ENCODE assay signal across 11 cellular contexts in the genomic region with DNA sequence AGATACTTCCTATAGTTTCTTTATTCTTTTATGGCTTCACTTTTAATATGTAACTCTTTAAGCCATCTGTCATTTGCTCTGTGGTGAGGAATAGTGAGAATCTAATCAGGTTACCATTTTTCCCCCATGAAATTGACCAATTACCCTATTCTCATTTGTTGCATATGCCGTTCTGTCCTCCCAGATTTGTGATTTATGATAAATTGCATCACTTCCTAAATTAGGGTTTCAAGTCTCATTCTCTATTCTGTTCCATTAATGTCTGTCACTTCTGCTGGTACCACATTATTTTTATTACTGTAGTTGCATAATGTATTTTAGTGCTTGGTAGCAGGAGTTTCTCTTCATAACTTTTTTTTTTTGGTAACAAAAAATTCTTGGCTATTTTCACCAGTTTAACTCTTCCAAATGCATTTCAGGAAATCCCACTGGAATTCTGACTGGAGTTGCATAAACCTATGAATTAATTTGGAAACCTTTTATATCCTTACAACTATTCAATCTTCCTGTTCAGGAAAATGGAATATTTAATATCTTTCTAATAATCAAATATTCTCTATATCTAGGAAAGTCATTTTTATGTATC. TPM values are rescaled to one million over a fixed set of nuclear protein-coding genes. Genes with fewer than 3 reads are reported as not detected.
A peak's percentile ranks its signal among the peaks of the same experiment; 100 is the strongest.
DNase-seq lines count a peak whose midpoint lies in the region; ATAC-seq and TF ChIP-seq lines count a peak whose summit lies in the region.
"Had no signal": no experiment of that assay in that cellular context is flagged by ENCODE, and none has a peak within 500 bp of the region (broad histone marks: within the 10 kb centered on the region; RNA-seq: fewer than 3 reads in every experiment).

No MANE protein-coding gene starts in this region.

- WGBS in suprapubic skin, result 47% methylated on average over 1 of the region's 1 CpG

- H3K4me3 ChIP-seq in fibroblast of the aortic adventitia (ENCODE audit: low read depth, low read length) (no peak overlapping the region), suprapubic skin (no peak overlapping the region)

- ATAC-seq in GM21515 (IDR thresholded peaks at IDR 0.05; ENCODE audit: unreplicated experiment), result no peak

- peaks cover 6% of the 10 kb centered on the region for H3K36me3 Mint-ChIP-seq in activated naive CD4-positive, alpha-beta T cell treated with anti-CD3 and anti-CD28 coated beads for 36 hours (ENCODE audit: low read depth)
- H3K36me3 Mint-ChIP-seq: CD4-positive, CD25-positive, alpha-beta regulatory T cell had no signal

- CTCF ChIA-PET in activated naive CD4-positive, alpha-beta T cell treated with anti-CD3 and anti-CD28 coated beads for 36 hours (lab: Charles Lee), result interaction anchor here (0.9 to 3.2 kb wide), 5 partner anchors 8 to 198 kb away, joined by 4 to 13 read pairs (median 6); no protein-coding TSS in a partner anchor

- no peak for TF ChIP-seq POLR2A in suprapubic skin (IDR thresholded peaks at IDR 0.05)

- H3K9me3 Mint-ChIP-seq in activated naive CD4-positive, alpha-beta T cell treated with anti-CD3 and anti-CD28 coated beads for 36 hours, result no peaks in the 10 kb centered on the region

- H3K4me1 Mint-ChIP-seq in activated naive CD4-positive, alpha-beta T cell treated with anti-CD3 and anti-CD28 coated beads for 36 hours (ENCODE audit: low read depth), result peaks cover 84% of the 10 kb centered on the region

- no peak for DNase-seq in activated naive CD4-positive, alpha-beta T cell treated with anti-CD3 and anti-CD28 coated beads for 36 hours
- DNase-seq in activated naive CD4-positive, alpha-beta T cell treated with Interleukin-2 at 50 U/mL for 16 hours, result no peak
- DNase-seq in RPMI8226 (peak; percentile 34), fibroblast of the aortic adventitia (ENCODE audit: low read depth) (peak; percentile 60), suprapubic skin (ENCODE audit: low spot score in 2 of 2) (no peak), germinal center (ENCODE audit: low spot score) (no peak)
- no peak for DNase-seq in stimulated activated CD4-positive, alpha-beta T cell treated with anti-CD3 and anti-CD28 coated beads, Interleukin-15, amount 100 ng/mL, for 24 hours
- DNase-seq: islet precursor cell, SHP77 treated with DMSO at 0.1 percent for 48 hours had no signal

- H3K27ac Mint-ChIP-seq in activated naive CD4-positive, alpha-beta T cell treated with anti-CD3 and anti-CD28 coated beads for 36 hours, result peak overlapping the region; percentile 95

- H3K4me3 Mint-ChIP-seq in activated naive CD4-positive, alpha-beta T cell treated with anti-CD3 and anti-CD28 coated beads for 36 hours, result no peak overlapping the region
- H3K4me3 Mint-ChIP-seq: CD4-positive, CD25-positive, alpha-beta regulatory T cell had no signal

- peaks cover 43% of the 10 kb centered on the region for H3K4me1 ChIP-seq in suprapubic skin

- intact Hi-C loops in activated naive CD4-positive, alpha-beta T cell treated with anti-CD3 and anti-CD28 coated beads for 36 hours (cut with micrococcal nuclease), result no loop called here

- no peaks in the 10 kb centered on the region for H3K36me3 ChIP-seq in suprapubic skin

- no peaks in the 10 kb centered on the region for H3K27me3 Mint-ChIP-seq in activated naive CD4-positive, alpha-beta T cell treated with anti-CD3 and anti-CD28 coated beads for 36 hours (ENCODE audit: low read depth)
- H3K27me3 Mint-ChIP-seq: CD4-positive, CD25-positive, alpha-beta regulatory T cell had no signal

- TF ChIP-seq EP300 in suprapubic skin (IDR thresholded peaks at IDR 0.05), result no peak

- peaks cover 4% of the 10 kb centered on the region for H3K9me3 ChIP-seq in suprapubic skin

- TF ChIP-seq CTCF in fibroblast of the aortic adventitia (IDR thresholded peaks at IDR 0.05; ENCODE audit: insufficient read depth, low read length) (no peak), suprapubic skin (IDR thresholded peaks at IDR 0.05) (no peak)

- peak overlapping the region; percentile 77 for H3K27ac ChIP-seq in suprapubic skin

- no peaks in the 10 kb centered on the region for H3K27me3 ChIP-seq in suprapubic skin

RNA-seq across cellular contexts. Expression of a gene that starts 44.0 kb away (rescaled TPM):
- 10 to 100 TPM; 21.6 to 25.3 TPM for total RNA-seq in activated naive CD4-positive, alpha-beta T cell treated with anti-CD3 and anti-CD28 coated beads for 36 hours
- total RNA-seq in fibroblast of the aortic adventitia (ENCODE audit: low replicate concordance) (20.0 and 31.6 TPM in 2 replicates), suprapubic skin (10 to 100 TPM; 13.6 to 34.5 (median 19.5) TPM)

Comparison
In these comparisons a context has a peak if more than half of its experiments do, and no peak if none do; other contexts are left out.
1. DNase-seq: peak in RPMI8226 (single experiment) and fibroblast of the aortic adventitia (single experiment); none in activated naive CD4-positive, alpha-beta T cell treated with anti-CD3 and anti-CD28 coated beads for 36 hours (single experiment), activated naive CD4-positive, alpha-beta T cell treated with Interleukin-2 at 50 U/mL for 16 hours (single experiment), suprapubic skin (0 of 2), germinal center (single experiment) and stimulated activated CD4-positive, alpha-beta T cell treated with anti-CD3 and anti-CD28 coated beads, Interleukin-15, amount 100 ng/mL, for 24 hours (single experiment).